13 cellular contexts compared by ENCODE assay signal in genomic region chr6:109457596-109457996, GRCh38. TPM values are rescaled to one million over a fixed set of nuclear protein-coding genes. Genes with fewer than 3 reads are reported as not detected.
DNase-seq lines count a peak whose midpoint lies in the region; ATAC-seq, FAIRE-seq and TF ChIP-seq lines count a peak whose summit lies in the region.
"Had no signal": no experiment of that assay in that cellular context is flagged by ENCODE, and none has a peak within 500 bp of the region (broad histone marks: within the 10 kb centered on the region; RNA-seq: fewer than 3 reads in every experiment).

No MANE protein-coding gene starts in this region.

- peaks cover 20% of the 10 kb centered on the region for H3K36me3 Mint-ChIP-seq in activated T-cell treated with anti-CD3 and anti-CD28 coated beads, Interleukin-2, amount 50 U/mL, for 4 hours (ENCODE audit: insufficient read depth)
- H3K36me3 Mint-ChIP-seq in activated T-cell treated with anti-CD3 and anti-CD28 coated beads, Interleukin-2, amount 50 U/mL, for 72 hours (ENCODE audit: insufficient read depth in 2 of 2): peaks cover 9 to 14% of the 10 kb centered on the region in 2 donors
- peaks cover 31% of the 10 kb centered on the region for H3K36me3 Mint-ChIP-seq in activated B cell treated with CpG ODN at 0.5 μM for 24 hours (ENCODE audit: low read depth)

- H3K36me3 ChIP-seq in kidney (ENCODE audit: control insufficient read depth in 1 of 2, insufficient read depth in 2 of 2, low read length in 2 of 2) (peaks cover 0 to 5% of the 10 kb centered on the region in 2 donors), thymus (ENCODE audit: control insufficient read depth, insufficient read depth) (peaks cover 4% of the 10 kb centered on the region)

- DNase-seq in activated T-cell treated with anti-CD3 and anti-CD28 coated beads, Interleukin-2, amount 50 U/mL, for 4 hours: no peak
- no peak for DNase-seq in activated T-cell treated with anti-CD3 and anti-CD28 coated beads, Interleukin-2, amount 50 U/mL, for 72 hours
- no peak for DNase-seq in activated B cell treated with CpG ODN at 0.5 μM for 24 hours
- DNase-seq in kidney: no peak
- no peak for DNase-seq in GF-D8 (lab: John Stamatoyannopoulos, UW)
- DNase-seq: AML-193; NCI-H2029; SIG-M5; stimulated activated CD4-positive, alpha-beta T cell treated with anti-CD3 and anti-CD28 coated beads, Interleukin-2, amount 100 ng/mL, for 24 hours had no signal

- TF ChIP-seq CTCF in activated B cell treated with CpG ODN at 0.5 μM for 24 hours (IDR thresholded peaks at IDR 0.05): no peak
- no peak for TF ChIP-seq CTCF in kidney (IDR thresholded peaks at IDR 0.05; ENCODE audit: borderline replicate concordance, extremely low read depth, insufficient read depth)

- H3K4me3 ChIP-seq in kidney (ENCODE audit: low read length in 2 of 2): no peak overlapping the region
- no peak overlapping the region for H3K4me3 ChIP-seq in thymus (ENCODE audit: low read length)
- H3K4me3 ChIP-seq: lung had no signal

- peak overlapping the region; percentile 42 for H3K4me3 Mint-ChIP-seq in activated T-cell treated with anti-CD3 and anti-CD28 coated beads, Interleukin-2, amount 50 U/mL, for 4 hours
- no peak overlapping the region for H3K4me3 Mint-ChIP-seq in activated T-cell treated with anti-CD3 and anti-CD28 coated beads, Interleukin-2, amount 50 U/mL, for 72 hours
- peak overlapping the region; percentile 97 for H3K4me3 Mint-ChIP-seq in activated B cell treated with CpG ODN at 0.5 μM for 24 hours

- H3K27me3 Mint-ChIP-seq in activated T-cell treated with anti-CD3 and anti-CD28 coated beads, Interleukin-2, amount 50 U/mL, for 4 hours (ENCODE audit: low read depth): no peaks in the 10 kb centered on the region
- no peaks in the 10 kb centered on the region for H3K27me3 Mint-ChIP-seq in activated T-cell treated with anti-CD3 and anti-CD28 coated beads, Interleukin-2, amount 50 U/mL, for 72 hours (ENCODE audit: low read depth)
- H3K27me3 Mint-ChIP-seq in activated B cell treated with CpG ODN at 0.5 μM for 24 hours: no peaks in the 10 kb centered on the region

- WGBS in thymus: 96% methylated on average over 5 of the region's 5 CpGs

- H3K9me3 Mint-ChIP-seq in activated T-cell treated with anti-CD3 and anti-CD28 coated beads, Interleukin-2, amount 50 U/mL, for 4 hours: peaks cover 3% of the 10 kb centered on the region
- H3K9me3 Mint-ChIP-seq in activated T-cell treated with anti-CD3 and anti-CD28 coated beads, Interleukin-2, amount 50 U/mL, for 72 hours: peaks cover 2% of the 10 kb centered on the region in 2 donors
- no peaks in the 10 kb centered on the region for H3K9me3 Mint-ChIP-seq in activated B cell treated with CpG ODN at 0.5 μM for 24 hours

- no peak overlapping the region for H3K9ac ChIP-seq in kidney (ENCODE audit: low read length in 2 of 2)

- no peaks in the 10 kb centered on the region for H3K27me3 ChIP-seq in thymus (ENCODE audit: control insufficient read depth, insufficient read depth)

- H3K4me1 Mint-ChIP-seq in activated T-cell treated with anti-CD3 and anti-CD28 coated beads, Interleukin-2, amount 50 U/mL, for 4 hours (ENCODE audit: low read depth): peaks cover 67% of the 10 kb centered on the region
- H3K4me1 Mint-ChIP-seq in activated T-cell treated with anti-CD3 and anti-CD28 coated beads, Interleukin-2, amount 50 U/mL, for 72 hours (ENCODE audit: low read depth): peaks cover 66% of the 10 kb centered on the region
- H3K4me1 Mint-ChIP-seq in activated B cell treated with CpG ODN at 0.5 μM for 24 hours: peaks cover 73% of the 10 kb centered on the region

- intact Hi-C loops in activated B cell treated with CpG ODN at 0.5 μM for 24 hours (cut with micrococcal nuclease): loop anchor here (5.0 to 10.0 kb wide), 3 partner anchors 270 to 1947 kb away; partner anchors contain the start of gene CDK19
- intact Hi-C loops in kidney (cut with DNase I): no loop called here

- H3K4me1 ChIP-seq in kidney (ENCODE audit: control insufficient read depth in 1 of 2, insufficient read depth in 1 of 2, low read depth in 1 of 2, low read length in 2 of 2): peaks cover 11 to 15% of the 10 kb centered on the region in 2 donors
- H3K4me1 ChIP-seq in thymus (ENCODE audit: control insufficient read depth, insufficient read depth, low read length): peaks cover 19% of the 10 kb centered on the region

- peak overlapping the region; percentile 3 to 38 for H3K27ac ChIP-seq in kidney (ENCODE audit: low read depth in 2 of 2, low read length in 2 of 2)
- H3K27ac ChIP-seq in thymus (ENCODE audit: low read depth): peak overlapping the region; percentile 31

- POLR2A ChIA-PET in activated B cell treated with CpG ODN at 0.5 μM for 24 hours (lab: Charles Lee): interaction anchor here (0.8 to 7.9 kb wide), 6 partner anchors 8 to 75 kb away, joined by 3 to 154 read pairs (median 38); partner anchors contain the start of genes CD164, PPIL6, SMPD2 and ZBTB24

- H3K27ac Mint-ChIP-seq in activated T-cell treated with anti-CD3 and anti-CD28 coated beads, Interleukin-2, amount 50 U/mL, for 72 hours: no peak overlapping the region
- H3K27ac Mint-ChIP-seq in activated B cell treated with CpG ODN at 0.5 μM for 24 hours: peak overlapping the region; percentile 83

- H3K9me3 ChIP-seq in kidney (ENCODE audit: control insufficient read depth in 1 of 2, low read length in 2 of 2): no peaks in the 10 kb centered on the region
- H3K9me3 ChIP-seq in thymus (ENCODE audit: control insufficient read depth): no peaks in the 10 kb centered on the region

- no peak for ATAC-seq in activated T-cell treated with anti-CD3 and anti-CD28 coated beads, Interleukin-2, amount 50 U/mL, for 4 hours
- no peak for ATAC-seq in activated T-cell treated with anti-CD3 and anti-CD28 coated beads, Interleukin-2, amount 50 U/mL, for 72 hours (replicated peaks in 1 of 2)
- no peak for ATAC-seq in activated B cell treated with CpG ODN at 0.5 μM for 24 hours (ENCODE audit: low read depth)
- no peak for ATAC-seq in GM19324 (IDR thresholded peaks at IDR 0.05; ENCODE audit: low FRiP score, unreplicated experiment)
- no peak for ATAC-seq in GM19395 (IDR thresholded peaks at IDR 0.05; ENCODE audit: unreplicated experiment)

- CTCF ChIA-PET in activated B cell treated with CpG ODN at 0.5 μM for 24 hours (lab: Charles Lee): interaction anchor here (1.2 to 1.3 kb wide), 2 partner anchors 16 to 23 kb away, joined by 3 read pairs; no protein-coding TSS in a partner anchor

- FAIRE-seq in kidney (lab: Jason Lieb, UNC): no peak

RNA-seq across cellular contexts. Expression of gene MICAL1, which starts 2.0 kb away (rescaled TPM):
- 10 to 100 TPM in 2 of 3 donors, 1 to 10 TPM in 1; 7.6 to 12.5 (median 12.4) TPM for total RNA-seq in activated T-cell treated with anti-CD3 and anti-CD28 coated beads, Interleukin-2, amount 50 U/mL, for 4 hours
- 10 to 100 TPM; 70.4 to 76.7 TPM for total RNA-seq in activated T-cell treated with anti-CD3 and anti-CD28 coated beads, Interleukin-2, amount 50 U/mL, for 72 hours
- total RNA-seq in activated B cell treated with CpG ODN at 0.5 μM for 24 hours: 104 and 120 TPM in 2 replicates
- 38.7 TPM for total RNA-seq in kidney
- 13.7 TPM for polyA plus RNA-seq in kidney (ENCODE audit: insufficient read depth, low read depth, low replicate concordance)
- 118 TPM for polyA plus RNA-seq in thymus

RNA-seq across cellular contexts. Expression of gene SMPD2, which starts 17.1 kb away (rescaled TPM):
- 10 to 100 TPM; 12.5 to 19.4 (median 15.6) TPM for total RNA-seq in activated T-cell treated with anti-CD3 and anti-CD28 coated beads, Interleukin-2, amount 50 U/mL, for 4 hours
- total RNA-seq in activated T-cell treated with anti-CD3 and anti-CD28 coated beads, Interleukin-2, amount 50 U/mL, for 72 hours: 1 to 10 TPM; 6.7 to 8.8 TPM
- total RNA-seq in activated B cell treated with CpG ODN at 0.5 μM for 24 hours (24.9 and 28.2 TPM in 2 replicates), kidney (17.4 TPM)
- polyA plus RNA-seq in kidney (ENCODE audit: insufficient read depth, low read depth, low replicate concordance) (14.7 TPM), thymus (18.8 TPM)

RNA-seq across cellular contexts. Expression of gene PPIL6, which starts 17.2 kb away (rescaled TPM):
- under 1 TPM; 0.13 to 0.46 (median 0.27) TPM for total RNA-seq in activated T-cell treated with anti-CD3 and anti-CD28 coated beads, Interleukin-2, amount 50 U/mL, for 4 hours
- under 1 TPM; 0.17 to 0.56 TPM for total RNA-seq in activated T-cell treated with anti-CD3 and anti-CD28 coated beads, Interleukin-2, amount 50 U/mL, for 72 hours
- total RNA-seq in activated B cell treated with CpG ODN at 0.5 μM for 24 hours (0.73 and 0.91 TPM in 2 replicates), kidney (8.4 TPM)
- polyA plus RNA-seq in kidney (ENCODE audit: insufficient read depth, low read depth, low replicate concordance) (6.0 TPM), thymus (1.4 TPM)

RNA-seq across cellular contexts. Expression of gene ZBTB24, which starts 25.4 kb away (rescaled TPM):
- 10 to 100 TPM; 13.9 to 15.5 (median 14.8) TPM for total RNA-seq in activated T-cell treated with anti-CD3 and anti-CD28 coated beads, Interleukin-2, amount 50 U/mL, for 4 hours
- total RNA-seq in activated T-cell treated with anti-CD3 and anti-CD28 coated beads, Interleukin-2, amount 50 U/mL, for 72 hours: 10 to 100 TPM; 14.2 to 15.9 TPM
- total RNA-seq in activated B cell treated with CpG ODN at 0.5 μM for 24 hours: 22.8 and 25.4 TPM in 2 replicates
- 12.0 TPM for total RNA-seq in kidney
- polyA plus RNA-seq in kidney (ENCODE audit: insufficient read depth, low read depth, low replicate concordance): 3.1 TPM
- 9.2 TPM for polyA plus RNA-seq in thymus

Comparison
In these comparisons a context has a peak if more than half of its experiments do, and no peak if none do; other contexts are left out.
1. H3K4me3 Mint-ChIP-seq: peak in activated T-cell treated with anti-CD3 and anti-CD28 coated beads, Interleukin-2, amount 50 U/mL, for 4 hours (single experiment) and activated B cell treated with CpG ODN at 0.5 μM for 24 hours (single experiment); none in activated T-cell treated with anti-CD3 and anti-CD28 coated beads, Interleukin-2, amount 50 U/mL, for 72 hours (0 of 2).